8 cellular contexts compared by ENCODE assay signal in genomic region chr9:21434202-21435014, GRCh38. TPM values are rescaled to one million over a fixed set of nuclear protein-coding genes. Genes with fewer than 3 reads are reported as not detected.
DNase-seq lines count a peak whose midpoint lies in the region; TF ChIP-seq lines count a peak whose summit lies in the region.

No MANE protein-coding gene starts in this region.

- no peak overlapping the region for H2AFZ ChIP-seq in trophoblast cell (ENCODE audit: insufficient read depth, low read length, poor library complexity)

- no peak overlapping the region for H3K18ac ChIP-seq in trophoblast cell (ENCODE audit: low read length)

- no peak overlapping the region for H3K4me2 ChIP-seq in trophoblast cell (ENCODE audit: low read length)

- H3K9ac ChIP-seq in trophoblast cell (ENCODE audit: low read length): no peak overlapping the region

- no peak overlapping the region for H2AK5ac ChIP-seq in trophoblast cell (ENCODE audit: low read length)

- peaks cover 0 to 3% of the 10 kb centered on the region in 2 experiments for H3K4me1 ChIP-seq in trophoblast cell (ENCODE audit: control insufficient read depth in 1 of 2, insufficient read depth in 2 of 2, low read length in 2 of 2)

- no peaks in the 10 kb centered on the region for H3K79me2 ChIP-seq in trophoblast cell (ENCODE audit: control insufficient read depth, insufficient read depth, low read length, poor library complexity)

- H3K4me3 ChIP-seq in LNCaP clone FGC (ENCODE audit: low read depth, low read length): no peak overlapping the region
- no peak overlapping the region for H3K4me3 ChIP-seq in epithelial cell of esophagus (ENCODE audit: low read length)
- no peak overlapping the region for H3K4me3 ChIP-seq in trophoblast cell (ENCODE audit: low read depth, low read length)

- no peak overlapping the region for H2BK5ac ChIP-seq in trophoblast cell (ENCODE audit: low read depth, low read length, poor library complexity)

- H4K8ac ChIP-seq in trophoblast cell (ENCODE audit: low read depth, low read length): no peak overlapping the region

- no peak overlapping the region for H4K91ac ChIP-seq in trophoblast cell (ENCODE audit: low read depth, low read length)

- no peak overlapping the region for H3K27ac ChIP-seq in trophoblast cell (ENCODE audit: low read depth, low read length)

- no peaks in the 10 kb centered on the region for H3K36me3 ChIP-seq in trophoblast cell (ENCODE audit: control insufficient read depth in 1 of 2, insufficient read depth in 2 of 2, low read length in 2 of 2)

- no peak overlapping the region for H2BK120ac ChIP-seq in trophoblast cell (ENCODE audit: insufficient read depth, low read length, poor library complexity)

- no peaks in the 10 kb centered on the region for H3K79me1 ChIP-seq in trophoblast cell (ENCODE audit: low read length)

- no peak overlapping the region for H3K14ac ChIP-seq in trophoblast cell (ENCODE audit: low read length)

- no peak overlapping the region for H4K12ac ChIP-seq in trophoblast cell (ENCODE audit: low read depth, low read length)

- no peak overlapping the region for H2BK12ac ChIP-seq in trophoblast cell (ENCODE audit: low read length)

- no peaks in the 10 kb centered on the region for H3K27me3 ChIP-seq in trophoblast cell (ENCODE audit: insufficient read depth, low read length)

- H3K9me3 ChIP-seq in trophoblast cell (ENCODE audit: insufficient read depth, low read depth, low read length): no peaks in the 10 kb centered on the region

- peak; percentile 51 for DNase-seq in NCI-H2196 (lab: John Stamatoyannopoulos, UW; ENCODE audit: unreplicated experiment)
- no peak for DNase-seq in NCI-H2196 treated with DMSO at 0.1 percent for 48 hours (lab: John Stamatoyannopoulos, UW; ENCODE audit: unreplicated experiment)
- DNase-seq in LNCaP clone FGC (ENCODE audit: low read depth): peak; percentile 54
- peak; percentile 40 for DNase-seq in SW480 (ENCODE audit: low spot score)
- peak; percentile 69 for DNase-seq in epithelial cell of esophagus (ENCODE audit: low read depth)
- peak; percentile 46 to 91 for DNase-seq in trophoblast cell
- no peak for DNase-seq in HuH-7 (ENCODE audit: low spot score)
- no peak for DNase-seq in SHP77 (lab: John Stamatoyannopoulos, UW)

- WGBS in trophoblast cell (ENCODE audit: extremely low coverage, insufficient coverage, insufficient read length): no CpG with 5 or more reads among the region's 9 CpGs

- H3K23ac ChIP-seq in trophoblast cell (ENCODE audit: low read length): no peak overlapping the region

- H3K4ac ChIP-seq in trophoblast cell (ENCODE audit: low read depth, low read length): no peak overlapping the region

- TF ChIP-seq CTCF in LNCaP clone FGC (IDR thresholded peaks at IDR 0.05; ENCODE audit: control insufficient read depth, extremely low read depth, insufficient read depth) (peak; percentile 78), epithelial cell of esophagus (IDR thresholded peaks at IDR 0.05; ENCODE audit: insufficient read depth, low read depth, low read length, missing control alignments) (peak; percentile 65)

RNA-seq across cellular contexts. Expression of gene IFNA1, which starts 5.8 kb away (rescaled TPM):
- polyA plus RNA-seq in trophoblast cell (2013): 0.08 and 0.10 TPM in 2 replicates

RNA-seq across cellular contexts. Expression of gene IFNA8, which starts 25.5 kb away (rescaled TPM):
- not detected in 2 replicates for polyA plus RNA-seq in trophoblast cell (2013)

RNA-seq across cellular contexts. Expression of gene IFNE, which starts 47.7 kb away (rescaled TPM):
- 0.10 and 0.11 TPM in 2 replicates for polyA plus RNA-seq in trophoblast cell (2013)

RNA-seq across cellular contexts. Expression of gene IFNA2, which starts 49.2 kb away (rescaled TPM):
- 0.08 TPM in 1 of 2 replicates, not detected in the other for polyA plus RNA-seq in trophoblast cell (2013)

Comparison
In these comparisons a context has a peak if more than half of its experiments do, and no peak if none do; other contexts are left out.
1. DNase-seq: peak in NCI-H2196 (single experiment), LNCaP clone FGC (single experiment), SW480 (single experiment), epithelial cell of esophagus (single experiment) and trophoblast cell (2 of 2); none in NCI-H2196 treated with DMSO at 0.1 percent for 48 hours (single experiment), HuH-7 (single experiment) and SHP77 (0 of 2).